In genomic region chr12:42238240-42239140, GRCh38 we compare ENCODE assay signal across 1 cellular context.
TF ChIP-seq lines count a peak whose summit lies in the region.

TSS of gene YAF2 (minus strand) at chr12:42238248. CDS start at chr12:42238180, 68 bp downstream.

TF ChIP-seq in K562, 482 proteins besides CTCF, POLR2A, EP300 and RAD21 (continued from another document and continues in another):
- TF ChIP-seq CREB5 (CRISPR knock-in tag; IDR thresholded peaks at IDR 0.05) = no peak
- no peak; the same call in 1 of the 2 replicates for TF ChIP-seq CREM (IDR thresholded peaks at IDR 0.05; ENCODE audit: low read depth)
- TF ChIP-seq PRMT5 (CRISPR knock-in tag; IDR thresholded peaks at IDR 0.05) = no peak
- no peak for TF ChIP-seq TRIM24 (IDR thresholded peaks at IDR 0.05)
- TF ChIP-seq BRD4 (IDR thresholded peaks at IDR 0.05) = no peak
- peak; percentile 72 for TF ChIP-seq RBFOX2 (IDR thresholded peaks at IDR 0.05; ENCODE audit: low read depth, low read length)
- TF ChIP-seq ARID3A (IDR thresholded peaks at IDR 0.05; ENCODE audit: borderline replicate concordance, low read depth, low read length) = no peak
- TF ChIP-seq FOXM1 (IDR thresholded peaks at IDR 0.05; ENCODE audit: low read depth) = no peak
- TF ChIP-seq FOXM1 (CRISPR knock-in tag; IDR thresholded peaks at IDR 0.05; ENCODE audit: low read depth) = no peak
- no peak for TF ChIP-seq ZBTB5 (IDR thresholded peaks at IDR 0.05)
- TF ChIP-seq REST (CRISPR knock-in tag; IDR thresholded peaks at IDR 0.05; ENCODE audit: low read depth) = no peak
- no peak for TF ChIP-seq NFXL1 (CRISPR knock-in tag; IDR thresholded peaks at IDR 0.05)
- TF ChIP-seq NR3C1 (CRISPR knock-in tag; IDR thresholded peaks at IDR 0.05) = no peak
- no peak for TF ChIP-seq SMAD1 (IDR thresholded peaks at IDR 0.05; ENCODE audit: low read depth, low read length, partially characterized antibody)
- no peak for TF ChIP-seq HMGXB4 (CRISPR knock-in tag; IDR thresholded peaks at IDR 0.05)
- no peak for TF ChIP-seq GATA2 (CRISPR knock-in tag; IDR thresholded peaks at IDR 0.05)
- no peak for TF ChIP-seq CAMTA2 (CRISPR knock-in tag; conservative IDR thresholded peaks at IDR 0.05)
- TF ChIP-seq ZNF717 (CRISPR knock-in tag; IDR thresholded peaks at IDR 0.05) = no peak
- TF ChIP-seq XRCC3 (IDR thresholded peaks at IDR 0.05) = no peak
- no peak for TF ChIP-seq RBM17 (IDR thresholded peaks at IDR 0.05; ENCODE audit: borderline replicate concordance, low read depth, low read length)
- TF ChIP-seq ZNF316 (IDR thresholded peaks at IDR 0.05) = no peak
- peak; percentile 63 for TF ChIP-seq ZFX (CRISPR knock-in tag; IDR thresholded peaks at IDR 0.05)
- TF ChIP-seq CHCHD3 (CRISPR knock-in tag; IDR thresholded peaks at IDR 0.05) = no peak
- peak; percentile 55 to 83 for TF ChIP-seq E2F6 (IDR thresholded peaks at IDR 0.05; ENCODE audit: borderline replicate concordance in 1 of 2, extremely low read depth in 1 of 2, insufficient read depth in 1 of 2, insufficient read length in 1 of 2, low read depth in 1 of 2, low read length in 1 of 2, poor library complexity in 1 of 2, severe bottlenecking in 1 of 2)
- no peak for TF ChIP-seq TAL1 (IDR thresholded peaks at IDR 0.05)
- no peak for TF ChIP-seq NCOA1 (IDR thresholded peaks at IDR 0.05; ENCODE audit: low read depth)
- no peak for TF ChIP-seq MYNN (IDR thresholded peaks at IDR 0.05)
- TF ChIP-seq MYNN (CRISPR knock-in tag; IDR thresholded peaks at IDR 0.05) = no peak
- no peak for TF ChIP-seq ARID3B (CRISPR knock-in tag; IDR thresholded peaks at IDR 0.05; ENCODE audit: borderline replicate concordance)
- TF ChIP-seq PHF20 (IDR thresholded peaks at IDR 0.05; ENCODE audit: partially characterized antibody) = peak; percentile 37
- no peak for TF ChIP-seq LARP7 (IDR thresholded peaks at IDR 0.05)
- TF ChIP-seq THRB (CRISPR knock-in tag; conservative IDR thresholded peaks at IDR 0.05) = no peak
- peak; percentile 89 for TF ChIP-seq TFE3 (CRISPR knock-in tag; IDR thresholded peaks at IDR 0.05)
- no peak for TF ChIP-seq CHD4 (IDR thresholded peaks at IDR 0.05; ENCODE audit: insufficient read depth, insufficient replicate concordance, low read depth, low read length, poor library complexity, severe bottlenecking)
- no peak for TF ChIP-seq BCL6 (CRISPR knock-in tag; IDR thresholded peaks at IDR 0.05)
